Comparison of ENCODE assay signal across 3 cellular contexts in the genomic region with DNA sequence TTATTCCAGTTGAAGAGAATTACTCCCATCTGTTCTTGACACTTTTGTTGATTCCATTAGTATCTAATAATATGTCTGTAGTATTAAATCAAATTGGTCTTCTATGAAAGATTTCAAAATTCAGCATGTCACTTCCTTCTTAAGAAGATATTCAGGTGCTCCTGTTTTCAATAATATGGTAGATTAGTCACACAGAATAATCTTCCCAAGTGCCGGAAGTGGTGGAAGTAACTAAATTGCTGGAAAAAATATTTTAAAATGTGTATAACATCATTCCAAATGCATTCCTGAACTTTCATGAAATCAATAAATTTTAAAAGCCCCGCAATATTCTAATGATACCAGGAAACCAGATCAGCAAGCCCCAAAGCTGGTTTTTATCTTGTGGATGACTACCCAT.
"Had no signal": no experiment of that assay in that cellular context is flagged by ENCODE, and none has a peak within 500 bp of the region (broad histone marks: within the 10 kb centered on the region; RNA-seq: fewer than 3 reads in every experiment).

No MANE protein-coding gene starts in this region.

- H3K4me3 ChIP-seq: GM12878 had no signal

- DNase-seq: GDM1, GF-D8 had no signal

- ATAC-seq: GM12878 had no signal
